In the genomic region with DNA sequence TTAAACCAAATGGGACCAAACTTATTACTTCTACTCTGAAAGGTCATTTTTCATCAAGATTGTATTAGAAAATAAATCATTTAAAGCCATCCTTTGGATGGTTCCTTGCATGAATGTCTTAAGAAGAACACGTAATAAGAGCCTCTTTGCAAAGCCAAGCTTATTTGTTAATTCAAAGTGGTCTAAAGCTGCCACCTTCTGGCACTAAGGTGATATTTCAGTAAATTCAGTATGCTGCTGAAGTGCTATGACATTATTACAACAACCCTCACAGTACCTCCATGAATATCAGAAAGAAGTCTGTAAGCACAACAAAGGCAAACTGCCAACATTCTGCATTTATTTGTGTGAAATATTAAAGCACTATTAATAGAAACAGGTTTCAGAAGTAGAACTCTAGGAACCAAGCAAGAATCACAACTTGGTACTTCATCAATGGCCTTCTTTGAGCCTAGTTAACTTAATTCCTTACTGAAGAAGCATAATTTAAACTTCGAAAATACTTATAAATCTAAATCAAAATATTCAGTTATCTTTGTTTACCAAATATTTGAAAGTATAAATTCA, we compare ENCODE assay signal across 8 cellular contexts. TPM values are rescaled to one million over a fixed set of nuclear protein-coding genes. Genes with fewer than 3 reads are reported as not detected.
A peak's percentile ranks its signal among the peaks of the same experiment; 100 is the strongest.
DNase-seq lines count a peak whose midpoint lies in the region; ATAC-seq, FAIRE-seq and TF ChIP-seq lines count a peak whose summit lies in the region.

No MANE protein-coding gene starts in this region.

- FAIRE-seq in GM12892 (lab: Jason Lieb, UNC) = no peak

- no peak overlapping the region for H2AK5ac ChIP-seq in neuronal stem cell (ENCODE audit: low read depth, low read length)

- DNase-seq in AML-193 (lab: John Stamatoyannopoulos, UW) (peak; percentile 25 to 54), HCEC 1CT (peak; percentile 28), NCI-H526 (lab: John Stamatoyannopoulos, UW) (peak; percentile 15 to 66), endodermal cell (no peak), neuronal stem cell (ENCODE audit: low spot score) (peak; percentile 29), CD1c-positive myeloid dendritic cell (ENCODE audit: extremely low spot score) (no peak), GM12892 (ENCODE audit: insufficient read length) (no peak)
- no peak for DNase-seq in natural killer cell treated with Interleukin-12 subunit alpha and Interleukin-12 subunit beta and Interleukin-15 and Interleukin-18, amount 100 ng/mL, for 72 hours (ENCODE audit: low spot score)

- peaks cover 19% of the 10 kb centered on the region for H3K4me1 Mint-ChIP-seq in endodermal cell
- no peaks in the 10 kb centered on the region for H3K4me1 Mint-ChIP-seq in natural killer cell treated with Interleukin-12 subunit alpha and Interleukin-12 subunit beta and Interleukin-15 and Interleukin-18, amount 100 ng/mL, for 72 hours (ENCODE audit: low read depth in 2 of 2)

- no peak overlapping the region for H3K4me3 Mint-ChIP-seq in endodermal cell
- H3K4me3 Mint-ChIP-seq in natural killer cell treated with Interleukin-12 subunit alpha and Interleukin-12 subunit beta and Interleukin-15 and Interleukin-18, amount 100 ng/mL, for 72 hours = no peak overlapping the region

- H3K27me3 Mint-ChIP-seq in endodermal cell (ENCODE audit: insufficient read depth) = peaks cover 41% of the 10 kb centered on the region
- H3K27me3 Mint-ChIP-seq in natural killer cell treated with Interleukin-12 subunit alpha and Interleukin-12 subunit beta and Interleukin-15 and Interleukin-18, amount 100 ng/mL, for 72 hours = no peaks in the 10 kb centered on the region

- no peak overlapping the region for H3K4me3 ChIP-seq in endodermal cell (ENCODE audit: low read length)
- H3K4me3 ChIP-seq in neuronal stem cell (ENCODE audit: low read length in 2 of 2) = no peak overlapping the region

- H3K9me3 ChIP-seq in endodermal cell (ENCODE audit: control insufficient read depth, low read length) (no peaks in the 10 kb centered on the region), neuronal stem cell (replicated peaks in 1 of 2; ENCODE audit: control insufficient read depth in 2 of 2, insufficient read depth in 1 of 2, low read depth in 1 of 2, low read length in 2 of 2) (no peaks in the 10 kb centered on the region)

- no peak overlapping the region for H3K23ac ChIP-seq in neuronal stem cell (ENCODE audit: low read depth, low read length, poor library complexity)

- no peak overlapping the region for H3K4me2 ChIP-seq in neuronal stem cell (ENCODE audit: insufficient read depth, low read length, poor library complexity, severe bottlenecking)

- no peak overlapping the region for H3K14ac ChIP-seq in neuronal stem cell (ENCODE audit: low read length)

- no peak overlapping the region for H3K18ac ChIP-seq in neuronal stem cell (ENCODE audit: low read length)

- no peak overlapping the region for H4K91ac ChIP-seq in neuronal stem cell (ENCODE audit: low read depth, low read length, poor library complexity)

- no peak overlapping the region for H2BK120ac ChIP-seq in neuronal stem cell (ENCODE audit: low read depth, low read length)

- no peak for TF ChIP-seq POLR2A in GM12892 (IDR thresholded peaks at IDR 0.05; ENCODE audit: low read depth, low read length)

- H3K27ac Mint-ChIP-seq in endodermal cell = no peak overlapping the region
- no peak overlapping the region for H3K27ac Mint-ChIP-seq in natural killer cell treated with Interleukin-12 subunit alpha and Interleukin-12 subunit beta and Interleukin-15 and Interleukin-18, amount 100 ng/mL, for 72 hours

- H3K4me1 ChIP-seq in endodermal cell (ENCODE audit: control insufficient read depth, insufficient read depth, low read length) = peaks cover 3% of the 10 kb centered on the region
- H3K4me1 ChIP-seq in neuronal stem cell (ENCODE audit: control insufficient read depth in 2 of 2, insufficient read depth in 1 of 2, low read depth in 1 of 2, low read length in 2 of 2) = no peaks in the 10 kb centered on the region

- no peak overlapping the region for H2BK5ac ChIP-seq in neuronal stem cell (ENCODE audit: low read length)

- no peaks in the 10 kb centered on the region for H3K79me1 ChIP-seq in neuronal stem cell (ENCODE audit: low read depth, low read length)

- H3K36me3 Mint-ChIP-seq in endodermal cell (ENCODE audit: low read depth) = no peaks in the 10 kb centered on the region
- H3K36me3 Mint-ChIP-seq in natural killer cell treated with Interleukin-12 subunit alpha and Interleukin-12 subunit beta and Interleukin-15 and Interleukin-18, amount 100 ng/mL, for 72 hours = peaks cover 5% of the 10 kb centered on the region

- no peak overlapping the region for H2BK15ac ChIP-seq in neuronal stem cell (ENCODE audit: low read length)

- peak; percentile 84 for TF ChIP-seq CTCF in endodermal cell (conservative IDR thresholded peaks at IDR 0.05)

- no peaks in the 10 kb centered on the region for H3K9me3 Mint-ChIP-seq in endodermal cell
- peaks cover 7% of the 10 kb centered on the region for H3K9me3 Mint-ChIP-seq in natural killer cell treated with Interleukin-12 subunit alpha and Interleukin-12 subunit beta and Interleukin-15 and Interleukin-18, amount 100 ng/mL, for 72 hours

- 38 to 53% methylated on average over 1 to 2 of the region's 2 CpGs for WGBS in endodermal cell (ENCODE audit: insufficient coverage in 1 of 2, insufficient read length in 1 of 2), 2 experiments
- WGBS in neuronal stem cell (ENCODE audit: extremely low coverage in 2 of 2, insufficient read length in 2 of 2, insufficient replicate concordance in 1 of 2), 2 donors = no CpG with 5 or more reads among the region's 2 CpGs

- no peak overlapping the region for H3K4ac ChIP-seq in neuronal stem cell (ENCODE audit: low read length)

- H3K9ac ChIP-seq in endodermal cell (ENCODE audit: extremely low read depth, low read length, poor library complexity, severe bottlenecking) (no peak overlapping the region), neuronal stem cell (ENCODE audit: low read depth, low read length, poor library complexity) (no peak overlapping the region)

- H3K27ac ChIP-seq in endodermal cell (ENCODE audit: low read depth, low read length) (no peak overlapping the region), neuronal stem cell (replicated peaks; ENCODE audit: low read length) (no peak overlapping the region)

- H3K36me3 ChIP-seq in endodermal cell (ENCODE audit: control insufficient read depth, insufficient read depth, low read length) (no peaks in the 10 kb centered on the region), neuronal stem cell (replicated peaks in 1 of 2; ENCODE audit: control insufficient read depth in 2 of 2, insufficient read depth in 2 of 2, low read length in 2 of 2) (no peaks in the 10 kb centered on the region)

- no peak for ATAC-seq in natural killer cell treated with Interleukin-12 subunit alpha and Interleukin-12 subunit beta and Interleukin-15 and Interleukin-18, amount 100 ng/mL, for 72 hours

- H2BK12ac ChIP-seq in neuronal stem cell (ENCODE audit: low read length) = no peak overlapping the region

- H4K8ac ChIP-seq in neuronal stem cell (ENCODE audit: low read depth, low read length) = no peak overlapping the region

- peaks cover 44% of the 10 kb centered on the region for H3K27me3 ChIP-seq in endodermal cell (ENCODE audit: control insufficient read depth, insufficient read depth, low read length, poor library complexity, severe bottlenecking)
- H3K27me3 ChIP-seq in neuronal stem cell (ENCODE audit: control insufficient read depth in 3 of 3, insufficient read depth in 3 of 3, low read depth in 1 of 3, low read length in 3 of 3) = peaks cover 0 to 2% (median 0%) of the 10 kb centered on the region in 3 experiments

- H2AFZ ChIP-seq in neuronal stem cell (ENCODE audit: low read length) = no peak overlapping the region

RNA-seq across cellular contexts. Expression of a gene that starts 53.1 kb away (rescaled TPM):
- total RNA-seq in endodermal cell = under 1 TPM in 1 of 2 donors, not detected in 1; 0.11 TPM
- polyA plus RNA-seq in endodermal cell (2013, experiment 1 of 2) = 0.71 TPM
- 0.21 TPM for polyA plus RNA-seq in endodermal cell (2013, experiment 2 of 2)
- polyA plus RNA-seq in neuronal stem cell (2013, experiment 1 of 2) = 0.08 TPM
- 0.06 TPM for polyA plus RNA-seq in neuronal stem cell (2013, experiment 2 of 2)
- total RNA-seq in natural killer cell treated with Interleukin-12 subunit alpha and Interleukin-12 subunit beta and Interleukin-15 and Interleukin-18, amount 100 ng/mL, for 72 hours = not detected
- not detected for polyA plus RNA-seq in GM12892 (2012; ENCODE audit: missing spikeins)

Comparison
In these comparisons a context has a peak if more than half of its experiments do, and no peak if none do; other contexts are left out.
1. DNase-seq: peak in AML-193 (2 of 2), HCEC 1CT (single experiment), NCI-H526 (2 of 2) and neuronal stem cell (single experiment); none in endodermal cell (single experiment), natural killer cell treated with Interleukin-12 subunit alpha and Interleukin-12 subunit beta and Interleukin-15 and Interleukin-18, amount 100 ng/mL, for 72 hours (single experiment), CD1c-positive myeloid dendritic cell (single experiment) and GM12892 (single experiment).